Comparison of ENCODE assay signal across 13 cellular contexts in the genomic region with DNA sequence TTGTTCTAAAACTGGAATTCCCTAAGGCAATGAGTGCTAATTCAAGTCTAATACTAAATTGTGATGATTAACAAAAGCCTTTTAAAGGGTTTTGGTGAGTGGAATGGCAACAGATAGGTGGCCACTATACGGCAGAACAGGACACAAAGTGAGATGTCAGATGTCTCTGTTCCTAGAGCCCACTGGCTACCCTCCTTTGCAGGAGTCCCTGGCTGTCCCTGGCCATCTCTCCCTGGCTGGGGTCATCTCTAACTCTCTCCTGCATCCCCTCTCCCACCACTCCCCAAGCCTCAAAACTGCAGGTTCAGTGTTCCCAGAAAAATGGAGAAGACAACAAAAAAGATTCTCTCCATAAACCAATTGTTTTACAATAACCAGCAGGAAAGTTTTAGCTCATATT.
DNase-seq lines count a peak whose midpoint lies in the region; TF ChIP-seq lines count a peak whose summit lies in the region.
"Had no signal": no experiment of that assay in that cellular context is flagged by ENCODE, and none has a peak within 500 bp of the region (broad histone marks: within the 10 kb centered on the region; RNA-seq: fewer than 3 reads in every experiment).

No MANE protein-coding gene starts in this region.

- peak overlapping the region; percentile 71 for H3K4me2 ChIP-seq in smooth muscle cell

- H3K79me2 ChIP-seq in smooth muscle cell (ENCODE audit: low read depth), result no peaks in the 10 kb centered on the region

- no peak for TF ChIP-seq CTCF in smooth muscle cell (IDR thresholded peaks at IDR 0.05; ENCODE audit: borderline replicate concordance, insufficient read depth, poor library complexity, severe bottlenecking)

- DNase-seq in H7, result peak; percentile 13
- DNase-seq in smooth muscle cell (lab: John Stamatoyannopoulos, UW; ENCODE audit: unreplicated experiment), result no peak
- no peak for DNase-seq in germinal center (ENCODE audit: low spot score)
- DNase-seq in SHP77 (lab: John Stamatoyannopoulos, UW), result no peak
- DNase-seq in stimulated activated naive CD4-positive, alpha-beta T cell (lab: John Stamatoyannopoulos, UW), result no peak
- DNase-seq: ACHN; C1 segment of cervical spinal cord; Calu3; CD4-positive, alpha-beta T cell; DMS 273 treated with DMSO at 0.1 percent for 48 hours; IMR-90 had no signal

- H3K9ac ChIP-seq in HUES64 (ENCODE audit: low read depth, low read length), result peak overlapping the region; percentile 25; the same call in 1 of the 2 replicates
- peak overlapping the region; percentile 56; the same call in 1 of the 2 replicates for H3K9ac ChIP-seq in iPS-20b (ENCODE audit: low read depth, low read length)
- H3K9ac ChIP-seq in smooth muscle cell (ENCODE audit: low read depth), result no peak overlapping the region

- peak overlapping the region; percentile 59; the same call in 1 of the 2 replicates for H3K27ac ChIP-seq in HUES64 (ENCODE audit: low read depth, low read length)
- no peak overlapping the region for H3K27ac ChIP-seq in iPS-20b (ENCODE audit: low read length)
- H3K27ac ChIP-seq in smooth muscle cell (ENCODE audit: low read depth), result peak overlapping the region; percentile 99

- H4K20me1 ChIP-seq in smooth muscle cell (ENCODE audit: low read depth), result no peaks in the 10 kb centered on the region

- H3K27me3 ChIP-seq in H7 (ENCODE audit: control insufficient read depth, insufficient read depth, low read length) (no peaks in the 10 kb centered on the region), HUES64 (ENCODE audit: insufficient read depth, low read length) (no peaks in the 10 kb centered on the region), iPS-20b (ENCODE audit: insufficient read depth, low read length) (no peaks in the 10 kb centered on the region), smooth muscle cell (ENCODE audit: low read depth) (no peaks in the 10 kb centered on the region)

- 79% methylated on average over 1 of the region's 1 CpG for WGBS in HUES64
- whole genome bisulfite sequencing in smooth muscle cell (ENCODE audit: low lambda C conversion rate), result 63% methylated on average over 1 of the region's 1 CpG

- peaks cover 32% of the 10 kb centered on the region for H3F3A ChIP-seq in smooth muscle cell (ENCODE audit: low read depth)

- no peaks in the 10 kb centered on the region for H3K9me3 ChIP-seq in HUES64 (ENCODE audit: insufficient read depth, low read depth, low read length)
- H3K9me3 ChIP-seq in iPS-20b (ENCODE audit: insufficient read depth, low read depth, low read length), result peaks cover 4% of the 10 kb centered on the region; the same call in 1 of the 2 replicates
- no peaks in the 10 kb centered on the region for H3K9me3 ChIP-seq in smooth muscle cell (replicated peaks; ENCODE audit: low read depth)

- H3K36me3 ChIP-seq in H7 (replicated peaks; ENCODE audit: control insufficient read depth, insufficient read depth, low read length), result no peaks in the 10 kb centered on the region
- no peaks in the 10 kb centered on the region for H3K36me3 ChIP-seq in HUES64 (ENCODE audit: insufficient read depth, low read length)
- no peaks in the 10 kb centered on the region for H3K36me3 ChIP-seq in iPS-20b (ENCODE audit: insufficient read depth, low read depth, low read length)
- H3K36me3 ChIP-seq in smooth muscle cell (ENCODE audit: low read depth), result no peaks in the 10 kb centered on the region

- H2AFZ ChIP-seq in smooth muscle cell (ENCODE audit: low read depth), result peak overlapping the region; percentile 26

- peaks cover 30% of the 10 kb centered on the region for H3K4me1 ChIP-seq in HUES64 (ENCODE audit: insufficient read depth, low read length)
- peaks cover 31% of the 10 kb centered on the region for H3K4me1 ChIP-seq in iPS-20b (ENCODE audit: insufficient read depth, low read length)
- H3K4me1 ChIP-seq in smooth muscle cell (ENCODE audit: low read depth), result peaks cover 28% of the 10 kb centered on the region

- H3K4me3 ChIP-seq in H7 (ENCODE audit: insufficient read depth, low read depth, low read length) (no peak overlapping the region), HUES64 (ENCODE audit: low read length) (no peak overlapping the region), iPS-20b (ENCODE audit: low read length) (peak overlapping the region; percentile 17; the same call in 1 of the 2 replicates), smooth muscle cell (no peak overlapping the region)
